In the genomic region with DNA sequence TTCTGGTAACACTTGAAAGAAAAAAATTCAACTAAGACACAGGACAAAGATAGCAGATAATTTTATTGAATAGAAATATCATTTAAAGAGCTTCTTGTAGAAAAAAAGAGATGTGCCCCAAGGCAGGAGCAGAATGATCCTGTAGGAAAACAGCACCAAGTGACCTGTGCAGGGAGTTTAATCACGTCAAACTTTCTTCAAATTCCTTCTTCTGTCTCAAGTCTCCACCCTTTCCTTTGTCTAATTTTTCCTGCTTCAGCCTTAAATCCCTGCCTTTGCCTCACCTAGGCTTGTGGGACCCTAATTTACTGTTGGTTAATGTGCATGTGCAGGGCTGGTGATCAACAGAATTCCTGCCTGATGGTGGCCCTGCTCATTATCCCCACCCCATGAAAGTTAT, we compare ENCODE assay signal across 1 cellular context.
TF ChIP-seq lines count a peak whose summit lies in the region.

No MANE protein-coding gene starts in this region.

TF ChIP-seq in GM23338, 12 proteins besides CTCF, POLR2A, EP300 and RAD21 (continued from another document):
- TF ChIP-seq, protein P1, sequence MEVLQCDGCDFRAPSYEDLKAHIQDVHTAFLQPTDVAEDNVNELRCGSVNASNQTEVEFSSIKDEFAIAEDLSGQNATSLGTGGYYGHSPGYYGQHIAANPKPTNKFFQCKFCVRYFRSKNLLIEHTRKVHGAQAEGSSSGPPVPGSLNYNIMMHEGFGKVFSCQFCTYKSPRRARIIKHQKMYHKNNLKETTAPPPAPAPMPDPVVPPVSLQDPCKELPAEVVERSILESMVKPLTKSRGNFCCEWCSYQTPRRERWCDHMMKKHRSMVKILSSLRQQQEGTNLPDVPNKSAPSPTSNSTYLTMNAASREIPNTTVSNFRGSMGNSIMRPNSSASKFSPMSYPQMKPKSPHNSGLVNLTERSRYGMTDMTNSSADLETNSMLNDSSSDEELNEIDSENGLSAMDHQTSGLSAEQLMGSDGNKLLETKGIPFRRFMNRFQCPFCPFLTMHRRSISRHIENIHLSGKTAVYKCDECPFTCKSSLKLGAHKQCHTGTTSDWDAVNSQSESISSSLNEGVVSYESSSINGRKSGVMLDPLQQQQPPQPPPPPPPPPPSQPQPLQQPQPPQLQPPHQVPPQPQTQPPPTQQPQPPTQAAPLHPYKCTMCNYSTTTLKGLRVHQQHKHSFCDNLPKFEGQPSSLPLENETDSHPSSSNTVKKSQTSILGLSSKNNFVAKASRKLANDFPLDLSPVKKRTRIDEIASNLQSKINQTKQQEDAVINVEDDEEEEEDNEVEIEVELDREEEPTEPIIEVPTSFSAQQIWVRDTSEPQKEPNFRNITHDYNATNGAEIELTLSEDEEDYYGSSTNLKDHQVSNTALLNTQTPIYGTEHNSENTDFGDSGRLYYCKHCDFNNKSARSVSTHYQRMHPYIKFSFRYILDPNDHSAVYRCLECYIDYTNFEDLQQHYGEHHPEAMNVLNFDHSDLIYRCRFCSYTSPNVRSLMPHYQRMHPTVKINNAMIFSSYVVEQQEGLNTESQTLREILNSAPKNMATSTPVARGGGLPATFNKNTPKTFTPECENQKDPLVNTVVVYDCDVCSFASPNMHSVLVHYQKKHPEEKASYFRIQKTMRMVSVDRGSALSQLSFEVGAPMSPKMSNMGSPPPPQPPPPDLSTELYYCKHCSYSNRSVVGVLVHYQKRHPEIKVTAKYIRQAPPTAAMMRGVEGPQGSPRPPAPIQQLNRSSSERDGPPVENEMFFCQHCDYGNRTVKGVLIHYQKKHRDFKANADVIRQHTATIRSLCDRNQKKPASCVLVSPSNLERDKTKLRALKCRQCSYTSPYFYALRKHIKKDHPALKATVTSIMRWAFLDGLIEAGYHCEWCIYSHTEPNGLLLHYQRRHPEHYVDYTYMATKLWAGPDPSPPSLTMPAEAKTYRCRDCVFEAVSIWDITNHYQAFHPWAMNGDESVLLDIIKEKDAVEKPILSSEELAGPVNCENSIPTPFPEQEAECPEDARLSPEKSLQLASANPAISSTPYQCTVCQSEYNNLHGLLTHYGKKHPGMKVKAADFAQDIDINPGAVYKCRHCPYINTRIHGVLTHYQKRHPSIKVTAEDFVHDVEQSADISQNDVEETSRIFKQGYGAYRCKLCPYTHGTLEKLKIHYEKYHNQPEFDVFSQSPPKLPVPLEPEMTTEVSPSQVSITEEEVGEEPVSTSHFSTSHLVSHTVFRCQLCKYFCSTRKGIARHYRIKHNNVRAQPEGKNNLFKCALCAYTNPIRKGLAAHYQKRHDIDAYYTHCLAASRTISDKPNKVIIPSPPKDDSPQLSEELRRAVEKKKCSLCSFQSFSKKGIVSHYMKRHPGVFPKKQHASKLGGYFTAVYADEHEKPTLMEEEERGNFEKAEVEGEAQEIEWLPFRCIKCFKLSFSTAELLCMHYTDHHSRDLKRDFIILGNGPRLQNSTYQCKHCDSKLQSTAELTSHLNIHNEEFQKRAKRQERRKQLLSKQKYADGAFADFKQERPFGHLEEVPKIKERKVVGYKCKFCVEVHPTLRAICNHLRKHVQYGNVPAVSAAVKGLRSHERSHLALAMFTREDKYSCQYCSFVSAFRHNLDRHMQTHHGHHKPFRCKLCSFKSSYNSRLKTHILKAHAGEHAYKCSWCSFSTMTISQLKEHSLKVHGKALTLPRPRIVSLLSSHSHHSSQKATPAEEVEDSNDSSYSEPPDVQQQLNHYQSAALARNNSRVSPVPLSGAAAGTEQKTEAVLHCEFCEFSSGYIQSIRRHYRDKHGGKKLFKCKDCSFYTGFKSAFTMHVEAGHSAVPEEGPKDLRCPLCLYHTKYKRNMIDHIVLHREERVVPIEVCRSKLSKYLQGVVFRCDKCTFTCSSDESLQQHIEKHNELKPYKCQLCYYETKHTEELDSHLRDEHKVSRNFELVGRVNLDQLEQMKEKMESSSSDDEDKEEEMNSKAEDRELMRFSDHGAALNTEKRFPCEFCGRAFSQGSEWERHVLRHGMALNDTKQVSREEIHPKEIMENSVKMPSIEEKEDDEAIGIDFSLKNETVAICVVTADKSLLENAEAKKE (CRISPR knock-in tag; IDR thresholded peaks at IDR 0.05) = no peak
- TF ChIP-seq ZNF114 (CRISPR knock-in tag; IDR thresholded peaks at IDR 0.05) = no peak
- no peak for TF ChIP-seq JUNB (IDR thresholded peaks at IDR 0.05; ENCODE audit: unreplicated experiment)
- TF ChIP-seq NANOG (IDR thresholded peaks at IDR 0.05; ENCODE audit: borderline replicate concordance) = no peak
- TF ChIP-seq, protein P2, sequence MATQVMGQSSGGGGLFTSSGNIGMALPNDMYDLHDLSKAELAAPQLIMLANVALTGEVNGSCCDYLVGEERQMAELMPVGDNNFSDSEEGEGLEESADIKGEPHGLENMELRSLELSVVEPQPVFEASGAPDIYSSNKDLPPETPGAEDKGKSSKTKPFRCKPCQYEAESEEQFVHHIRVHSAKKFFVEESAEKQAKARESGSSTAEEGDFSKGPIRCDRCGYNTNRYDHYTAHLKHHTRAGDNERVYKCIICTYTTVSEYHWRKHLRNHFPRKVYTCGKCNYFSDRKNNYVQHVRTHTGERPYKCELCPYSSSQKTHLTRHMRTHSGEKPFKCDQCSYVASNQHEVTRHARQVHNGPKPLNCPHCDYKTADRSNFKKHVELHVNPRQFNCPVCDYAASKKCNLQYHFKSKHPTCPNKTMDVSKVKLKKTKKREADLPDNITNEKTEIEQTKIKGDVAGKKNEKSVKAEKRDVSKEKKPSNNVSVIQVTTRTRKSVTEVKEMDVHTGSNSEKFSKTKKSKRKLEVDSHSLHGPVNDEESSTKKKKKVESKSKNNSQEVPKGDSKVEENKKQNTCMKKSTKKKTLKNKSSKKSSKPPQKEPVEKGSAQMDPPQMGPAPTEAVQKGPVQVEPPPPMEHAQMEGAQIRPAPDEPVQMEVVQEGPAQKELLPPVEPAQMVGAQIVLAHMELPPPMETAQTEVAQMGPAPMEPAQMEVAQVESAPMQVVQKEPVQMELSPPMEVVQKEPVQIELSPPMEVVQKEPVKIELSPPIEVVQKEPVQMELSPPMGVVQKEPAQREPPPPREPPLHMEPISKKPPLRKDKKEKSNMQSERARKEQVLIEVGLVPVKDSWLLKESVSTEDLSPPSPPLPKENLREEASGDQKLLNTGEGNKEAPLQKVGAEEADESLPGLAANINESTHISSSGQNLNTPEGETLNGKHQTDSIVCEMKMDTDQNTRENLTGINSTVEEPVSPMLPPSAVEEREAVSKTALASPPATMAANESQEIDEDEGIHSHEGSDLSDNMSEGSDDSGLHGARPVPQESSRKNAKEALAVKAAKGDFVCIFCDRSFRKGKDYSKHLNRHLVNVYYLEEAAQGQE (IDR thresholded peaks at IDR 0.05; ENCODE audit: unreplicated experiment) = no peak
- no peak for TF ChIP-seq STAT1 (IDR thresholded peaks at IDR 0.05; ENCODE audit: unreplicated experiment)
- no peak for TF ChIP-seq CREB1 (CRISPR knock-in tag; IDR thresholded peaks at IDR 0.05; ENCODE audit: low read depth)
- TF ChIP-seq EZH2 (IDR thresholded peaks at IDR 0.05; ENCODE audit: low read depth, unreplicated experiment) = no peak
- TF ChIP-seq, protein P3, sequence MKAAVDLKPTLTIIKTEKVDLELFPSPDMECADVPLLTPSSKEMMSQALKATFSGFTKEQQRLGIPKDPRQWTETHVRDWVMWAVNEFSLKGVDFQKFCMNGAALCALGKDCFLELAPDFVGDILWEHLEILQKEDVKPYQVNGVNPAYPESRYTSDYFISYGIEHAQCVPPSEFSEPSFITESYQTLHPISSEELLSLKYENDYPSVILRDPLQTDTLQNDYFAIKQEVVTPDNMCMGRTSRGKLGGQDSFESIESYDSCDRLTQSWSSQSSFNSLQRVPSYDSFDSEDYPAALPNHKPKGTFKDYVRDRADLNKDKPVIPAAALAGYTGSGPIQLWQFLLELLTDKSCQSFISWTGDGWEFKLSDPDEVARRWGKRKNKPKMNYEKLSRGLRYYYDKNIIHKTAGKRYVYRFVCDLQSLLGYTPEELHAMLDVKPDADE (IDR thresholded peaks at IDR 0.05) = no peak
